ENCODE assay signal across 23 cellular contexts in genomic region chr1:70552662-70553061, GRCh38.
DNase-seq lines count a peak whose midpoint lies in the region; TF ChIP-seq lines count a peak whose summit lies in the region.
"Had no signal": no experiment of that assay in that cellular context is flagged by ENCODE, and none has a peak within 500 bp of the region (broad histone marks: within the 10 kb centered on the region; RNA-seq: fewer than 3 reads in every experiment).

No MANE protein-coding gene starts in this region.

- TF ChIP-seq CTCF in mesothelial cell of epicardium (IDR thresholded peaks at IDR 0.05; ENCODE audit: unreplicated experiment): no peak
- no peak for TF ChIP-seq CTCF in uterus (IDR thresholded peaks at IDR 0.05)

- no peak overlapping the region for H3K4me3 Mint-ChIP-seq in mesothelial cell of epicardium
- H3K4me3 Mint-ChIP-seq in T-helper 2 cell treated with Interferon-gamma antibody and Interleukin-4, amounts not matched to agents 5 μg/mL and 100 μg/mL, for 36 hours: no peak overlapping the region
- H3K4me3 Mint-ChIP-seq: CD4-positive, alpha-beta T cell; CD8-positive, alpha-beta memory T cell had no signal

- H3K4me1 ChIP-seq in uterus: no peaks in the 10 kb centered on the region
- H3K4me1 ChIP-seq: A549; BE2C; BLaER1 treated with 17β-estradiol and CSF1 and Interleukin-3, amounts not matched to agents 10 nM and 100 nM had no signal

- peaks cover 10% of the 10 kb centered on the region for H3K27me3 Mint-ChIP-seq in mesothelial cell of epicardium (ENCODE audit: low read depth)
- no peaks in the 10 kb centered on the region for H3K27me3 Mint-ChIP-seq in T-helper 2 cell treated with Interferon-gamma antibody and Interleukin-4, amounts not matched to agents 5 μg/mL and 100 μg/mL, for 36 hours (ENCODE audit: low read depth)

- no peak overlapping the region for H3K4me3 ChIP-seq in uterus
- H3K4me3 ChIP-seq: A549; BLaER1 treated with 17β-estradiol and CSF1 and Interleukin-3, amounts not matched to agents 10 nM and 100 nM; GM12878; HAP-1 had no signal

- H3K27ac ChIP-seq in uterus: peak overlapping the region; percentile 59 to 67
- H3K27ac ChIP-seq: A549; BLaER1 treated with 17β-estradiol and CSF1 and Interleukin-3, amounts not matched to agents 10 nM and 100 nM had no signal

- no peaks in the 10 kb centered on the region for H3K36me3 ChIP-seq in uterus
- H3K36me3 ChIP-seq: BE2C; BLaER1 treated with 17β-estradiol and CSF1 and Interleukin-3, amounts not matched to agents 10 nM and 100 nM; HAP-1 had no signal

- H3K27ac Mint-ChIP-seq in mesothelial cell of epicardium: peak overlapping the region; percentile 57
- H3K27ac Mint-ChIP-seq in T-helper 2 cell treated with Interferon-gamma antibody and Interleukin-4, amounts not matched to agents 5 μg/mL and 100 μg/mL, for 36 hours: no peak overlapping the region
- H3K27ac Mint-ChIP-seq: CD14-positive monocyte; CD4-positive, alpha-beta T cell; CD8-positive, alpha-beta memory T cell had no signal

- peaks cover 0 to 3% of the 10 kb centered on the region in 2 donors for H3K9me3 ChIP-seq in uterus
- H3K9me3 ChIP-seq: A549; BE2C; BLaER1 treated with 17β-estradiol and CSF1 and Interleukin-3, amounts not matched to agents 10 nM and 100 nM had no signal

- H3K27me3 ChIP-seq in uterus: no peaks in the 10 kb centered on the region
- H3K27me3 ChIP-seq: BE2C; BLaER1 treated with 17β-estradiol and CSF1 and Interleukin-3, amounts not matched to agents 10 nM and 100 nM had no signal

- DNase-seq in NCI-H226: peak; percentile 31
- DNase-seq in amniotic epithelial cell (ENCODE audit: low read depth): peak; percentile 16
- no peak for DNase-seq in mesothelial cell of epicardium (ENCODE audit: low spot score in 2 of 2, unreplicated experiment in 2 of 2)
- DNase-seq in uterus: peak in 1 of 2 donors; percentile 64
- DNase-seq in activated CD4-positive, CD25-positive, alpha-beta regulatory T cell (lab: John Stamatoyannopoulos, UW): no peak
- DNase-seq in T-helper 2 cell treated with Interferon-gamma antibody and Interleukin-4, amounts not matched to agents 5 μg/mL and 100 μg/mL, for 36 hours (ENCODE audit: low spot score): no peak
- no peak for DNase-seq in HCEC 1CT
- DNase-seq: 8988T; ACHN; AML-193; BE2C; CD4-positive, alpha-beta T cell; CD8-positive, alpha-beta memory T cell; DMS 273 treated with DMSO at 0.1 percent for 48 hours; DMS79; EL; GDM1; GOT3 had no signal

- peaks cover 44% of the 10 kb centered on the region for H3K4me1 Mint-ChIP-seq in mesothelial cell of epicardium
- H3K4me1 Mint-ChIP-seq in T-helper 2 cell treated with Interferon-gamma antibody and Interleukin-4, amounts not matched to agents 5 μg/mL and 100 μg/mL, for 36 hours (ENCODE audit: low read depth): no peaks in the 10 kb centered on the region
- H3K4me1 Mint-ChIP-seq: CD14-positive monocyte; CD8-positive, alpha-beta memory T cell had no signal

- no peaks in the 10 kb centered on the region for H3K36me3 Mint-ChIP-seq in mesothelial cell of epicardium
- no peaks in the 10 kb centered on the region for H3K36me3 Mint-ChIP-seq in T-helper 2 cell treated with Interferon-gamma antibody and Interleukin-4, amounts not matched to agents 5 μg/mL and 100 μg/mL, for 36 hours (ENCODE audit: low read depth)
- H3K36me3 Mint-ChIP-seq: CD14-positive monocyte; CD8-positive, alpha-beta memory T cell had no signal

- intact Hi-C loops in uterus (cut with DNase I; ENCODE audit: low total_unique reads): no loop called here

- H3K9me3 Mint-ChIP-seq in mesothelial cell of epicardium: peaks cover 10% of the 10 kb centered on the region
- no peaks in the 10 kb centered on the region for H3K9me3 Mint-ChIP-seq in T-helper 2 cell treated with Interferon-gamma antibody and Interleukin-4, amounts not matched to agents 5 μg/mL and 100 μg/mL, for 36 hours
- H3K9me3 Mint-ChIP-seq: CD4-positive, alpha-beta T cell had no signal

- TF ChIP-seq POLR2A in uterus (IDR thresholded peaks at IDR 0.05): no peak

Comparison
In these comparisons a context has a peak if more than half of its experiments do, and no peak if none do; other contexts are left out.
1. DNase-seq: peak in NCI-H226 (single experiment) and amniotic epithelial cell (single experiment); none in mesothelial cell of epicardium (0 of 2), activated CD4-positive, CD25-positive, alpha-beta regulatory T cell (0 of 4), T-helper 2 cell treated with Interferon-gamma antibody and Interleukin-4, amounts not matched to agents 5 μg/mL and 100 μg/mL, for 36 hours (single experiment) and HCEC 1CT (single experiment).